Comparison of ENCODE assay signal across 27 cellular contexts in genomic region chr4:8897768-8898167, GRCh38. TPM values are rescaled to one million over a fixed set of nuclear protein-coding genes. Genes with fewer than 3 reads are reported as not detected.
DNase-seq lines count a peak whose midpoint lies in the region; ATAC-seq, FAIRE-seq and TF ChIP-seq lines count a peak whose summit lies in the region.
"Had no signal": no experiment of that assay in that cellular context is flagged by ENCODE, and none has a peak within 500 bp of the region (broad histone marks: within the 10 kb centered on the region; RNA-seq: fewer than 3 reads in every experiment).

No MANE protein-coding gene starts in this region.

- H3K4me3 ChIP-seq in HCT116 (replicated peaks in 1 of 2; ENCODE audit: low read depth in 1 of 2, low read length in 2 of 2) (no peak overlapping the region), H1 (ENCODE audit: extremely low read depth in 1 of 4, insufficient read depth in 2 of 4, low read depth in 3 of 4, low read length in 4 of 4) (no peak overlapping the region), skeletal muscle tissue (ENCODE audit: low read length in 3 of 3) (no peak overlapping the region)
- H3K4me3 ChIP-seq: SJSA1 had no signal

- no peak for FAIRE-seq in H1 (lab: Jason Lieb, UNC)
- FAIRE-seq: GM18507, H54 had no signal

- no peak overlapping the region for H2BK120ac ChIP-seq in H1 (replicated peaks; ENCODE audit: low read depth, low read length)

- DNase-seq in ELF-1 (ENCODE audit: low read depth, low spot score) = peak; percentile 56
- no peak for DNase-seq in HCT116 (ENCODE audit: low read depth, low spot score)
- DNase-seq in H1 (ENCODE audit: low read depth in 1 of 2, low spot score in 2 of 2) = no peak
- DNase-seq in NCI-H446 (lab: John Stamatoyannopoulos, UW) = no peak
- no peak for DNase-seq in SW480 (ENCODE audit: low spot score)
- DNase-seq: Caco-2; CD4-positive, alpha-beta T cell; DMS 273 treated with DMSO at 0.1 percent for 48 hours; DMS79 treated with DMSO at 0.1 percent for 48 hours; KBM-7; NCI-H1092 treated with DMSO at 0.1 percent for 48 hours; NCI-H146; NCI-H2029; NCI-H2227 treated with DMSO at 0.1 percent for 48 hours; NCI-H510A treated with DMSO at 0.1 percent for 48 hours; NCI-H774; NK-92 treated with Interleukin-12 subunit alpha and Interleukin-12 subunit beta, amount 100 ng/mL, for 24 hours had no signal

- H4K20me1 ChIP-seq in HCT116 (ENCODE audit: insufficient read depth) = no peaks in the 10 kb centered on the region
- H4K20me1 ChIP-seq in H1 (replicated peaks in 1 of 2; ENCODE audit: control insufficient read depth in 1 of 2, insufficient read depth in 2 of 2, low read length in 2 of 2) = peaks cover 7 to 9% of the 10 kb centered on the region in 2 experiments

- no peak overlapping the region for H3K14ac ChIP-seq in H1 (ENCODE audit: insufficient read length)

- H3K79me1 ChIP-seq in H1 (ENCODE audit: low read depth, low read length) = no peaks in the 10 kb centered on the region

- TF ChIP-seq EP300 in H1 (IDR thresholded peaks at IDR 0.05; ENCODE audit: borderline replicate concordance in 1 of 2, low read depth in 2 of 2, low read length in 2 of 2) = no peak

- no peak overlapping the region for H2BK12ac ChIP-seq in H1 (ENCODE audit: low read depth, low read length)

- no peak overlapping the region for H4K91ac ChIP-seq in H1 (replicated peaks; ENCODE audit: insufficient read length, low read length)

- no peaks in the 10 kb centered on the region for H3K36me3 ChIP-seq in HCT116 (ENCODE audit: control insufficient read depth in 1 of 2, insufficient read depth in 2 of 2, low read length in 2 of 2)
- peaks cover 0 to 2% (median 0%) of the 10 kb centered on the region in 4 experiments; a peak in 1 of 8 replicates for H3K36me3 ChIP-seq in H1 (ENCODE audit: control insufficient read depth in 2 of 4, insufficient read depth in 4 of 4, low read length in 3 of 4)
- H3K36me3 ChIP-seq in skeletal muscle tissue (ENCODE audit: control insufficient read depth in 3 of 3, insufficient read depth in 3 of 3, low read length in 3 of 3) = no peaks in the 10 kb centered on the region
- H3K36me3 ChIP-seq: SJSA1 had no signal

- 80% methylated on average over 8 of the region's 8 CpGs; no CpG with 5 or more reads in 1 of the 2 experiments for WGBS in H1 (ENCODE audit: extremely low coverage in 1 of 2, insufficient coverage in 1 of 2, insufficient read length in 1 of 2, insufficient replicate concordance in 2 of 2, low coverage in 1 of 2, low lambda C conversion rate in 2 of 2, missing lambda C conversion rate in 1 of 2), 2 experiments

- peaks cover 10% of the 10 kb centered on the region; the same call in 1 of the 2 replicates for H3K23me2 ChIP-seq in H1 (ENCODE audit: low read depth, low read length)

- H2AK5ac ChIP-seq in H1 (ENCODE audit: low read depth, low read length) = peak overlapping the region; percentile 75; the same call in 1 of the 2 replicates

- H4K5ac ChIP-seq in H1 (ENCODE audit: insufficient read length, low read depth, low read length) = no peak overlapping the region

- H3K4me2 ChIP-seq in HCT116 (ENCODE audit: low read length) (no peak overlapping the region), H1 (ENCODE audit: insufficient read depth in 1 of 2, low read depth in 2 of 2, low read length in 2 of 2) (no peak overlapping the region)

- no peak overlapping the region for H2BK15ac ChIP-seq in H1 (ENCODE audit: low read length)

- no peak overlapping the region for H3K4ac ChIP-seq in H1 (replicated peaks; ENCODE audit: insufficient read length, low read depth, low read length)

- H3K4me1 ChIP-seq in HCT116 (ENCODE audit: control insufficient read depth in 1 of 2, insufficient read depth in 2 of 2, low read length in 2 of 2) (peaks cover 0 to 4% of the 10 kb centered on the region in 2 experiments; a peak in 1 of 4 replicates), H1 (replicated peaks in 1 of 4; ENCODE audit: control insufficient read depth in 3 of 4, insufficient read depth in 4 of 4, low read length in 3 of 4) (peaks cover 0 to 26% (median 17%) of the 10 kb centered on the region in 4 experiments; a peak in 6 of 7 replicates), skeletal muscle tissue (ENCODE audit: control insufficient read depth in 3 of 3, insufficient read depth in 3 of 3, low read length in 3 of 3) (peaks cover 3 to 7% (median 6%) of the 10 kb centered on the region in 3 donors)
- H3K4me1 ChIP-seq: Caco-2, SJSA1 had no signal

- intact Hi-C loops in HCT116 (cut with micrococcal nuclease) = no loop called here

- H2AFZ ChIP-seq in HCT116 (ENCODE audit: low read depth, low read length, poor library complexity, severe bottlenecking) (no peak overlapping the region), H1 (ENCODE audit: low read length) (no peak overlapping the region)

- H3K18ac ChIP-seq in H1 (ENCODE audit: extremely low read depth, low read length) = peak overlapping the region; percentile 19; the same call in 1 of the 2 replicates

- POLR2A ChIA-PET in HCT116 (lab: Charles Lee) = no interaction called here
- POLR2A ChIA-PET in H1 (lab: Charles Lee; ENCODE audit: partially characterized antibody) = no interaction called here

- TF ChIP-seq POLR2A in HCT116 (IDR thresholded peaks at IDR 0.05; ENCODE audit: borderline replicate concordance, extremely low read depth, insufficient read depth, insufficient read length) = no peak
- no peak for TF ChIP-seq POLR2A in H1 (IDR thresholded peaks at IDR 0.05; ENCODE audit: control extremely low read depth in 1 of 2, low read depth in 2 of 2, low read length in 2 of 2)

- RAD21 ChIA-PET in HCT116 (lab: Charles Lee; ENCODE audit: low non-redundant PET in 1 of 2, low total read pairs in 2 of 2, uncharacterized antibody in 2 of 2, unreplicated experiment in 2 of 2) = no interaction called here

- H2BK5ac ChIP-seq in H1 (ENCODE audit: low read depth, low read length) = no peak overlapping the region

- no peaks in the 10 kb centered on the region for H3K79me2 ChIP-seq in HCT116 (ENCODE audit: insufficient read depth, low read length)
- no peaks in the 10 kb centered on the region for H3K79me2 ChIP-seq in H1 (ENCODE audit: control insufficient read depth in 1 of 2, insufficient read depth in 2 of 2, low read length in 2 of 2)

- H3K23ac ChIP-seq in H1 (ENCODE audit: insufficient read length) = no peak overlapping the region

- TF ChIP-seq RAD21 in HCT116 (IDR thresholded peaks at IDR 0.05; ENCODE audit: low read depth) (no peak), H1 (IDR thresholded peaks at IDR 0.05 in 1 of 2, conservative IDR thresholded peaks at IDR 0.05 in 1 of 2; ENCODE audit: low read depth in 2 of 2, low read length in 2 of 2) (no peak)

- no peaks in the 10 kb centered on the region for H3K9me2 ChIP-seq in HCT116 (ENCODE audit: insufficient read depth)

- TF ChIP-seq CTCF in HCT116 (IDR thresholded peaks at IDR 0.05 in 2 of 3, conservative IDR thresholded peaks at IDR 0.05 in 1 of 3; ENCODE audit: borderline replicate concordance in 1 of 3, insufficient read depth in 1 of 3, low read depth in 2 of 3, low read length in 2 of 3) (no peak), H1 (IDR thresholded peaks at IDR 0.05; ENCODE audit: control extremely low read depth in 1 of 3, insufficient read depth in 1 of 3, low read depth in 1 of 3, low read length in 3 of 3) (no peak)

- no peak overlapping the region for H3K9ac ChIP-seq in HCT116 (ENCODE audit: low read length)
- no peak overlapping the region for H3K9ac ChIP-seq in H1 (replicated peaks in 1 of 4; ENCODE audit: extremely low read depth in 1 of 4, low read depth in 3 of 4, low read length in 3 of 4)
- H3K9ac ChIP-seq in skeletal muscle tissue (ENCODE audit: low read depth in 1 of 3, low read length in 3 of 3) = no peak overlapping the region

- H3K27me3 ChIP-seq in HCT116 (ENCODE audit: insufficient read depth, low read length) = no peaks in the 10 kb centered on the region
- peaks cover 30 to 50% (median 42%) of the 10 kb centered on the region in 4 experiments for H3K27me3 ChIP-seq in H1 (replicated peaks in 1 of 4; ENCODE audit: control insufficient read depth in 3 of 4, extremely low read depth in 1 of 4, insufficient read depth in 3 of 4, low read length in 3 of 4)
- peaks cover 31 to 62% (median 51%) of the 10 kb centered on the region in 3 donors for H3K27me3 ChIP-seq in skeletal muscle tissue (ENCODE audit: control insufficient read depth in 3 of 3, insufficient read depth in 3 of 3, low read length in 3 of 3)

- no TSS peak for BruUV-seq in HCT116 (replicated peaks; lab: Mats Ljungman, UMichigan)

- peak overlapping the region; percentile 40 for H4K8ac ChIP-seq in H1 (ENCODE audit: extremely low read depth, insufficient read depth, low read length)

- H2BK20ac ChIP-seq in H1 (ENCODE audit: low read length) = no peak overlapping the region

- peaks cover 6 to 8% of the 10 kb centered on the region in 2 experiments; a peak in 2 of 4 replicates for H3K9me3 ChIP-seq in HCT116 (ENCODE audit: control insufficient read depth in 1 of 2, insufficient read depth in 1 of 2, low read depth in 1 of 2, low read length in 2 of 2)
- peaks cover 17 to 29% of the 10 kb centered on the region in 2 experiments for H3K9me3 ChIP-seq in H1 (ENCODE audit: insufficient read depth in 2 of 2, low read depth in 1 of 2, low read length in 1 of 2)
- H3K9me3 ChIP-seq in skeletal muscle tissue (ENCODE audit: control insufficient read depth in 3 of 3, low read length in 3 of 3) = peaks cover 16 to 31% (median 19%) of the 10 kb centered on the region in 3 donors
- H3K9me3 ChIP-seq: Caco-2, SJSA1 had no signal

- no peak overlapping the region for H3K56ac ChIP-seq in H1 (replicated peaks; ENCODE audit: insufficient read length, low read depth, low read length)

- H3K27ac ChIP-seq in HCT116 (ENCODE audit: low read depth, low read length) (no peak overlapping the region), H1 (ENCODE audit: low read depth, low read length) (no peak overlapping the region), skeletal muscle tissue (ENCODE audit: low read depth, low read length) (peak overlapping the region; percentile 19)
- H3K27ac ChIP-seq: HL-60, SJSA1 had no signal

- CTCF ChIA-PET in HCT116 (lab: Charles Lee) = no interaction called here
- CTCF ChIA-PET in H1 (lab: Charles Lee; ENCODE audit: partially characterized antibody) = interaction anchor here (0.9 to 6.1 kb wide), 6 partner anchors 10 to 290 kb away, joined by 4 to 31 read pairs (median 6); no protein-coding TSS in a partner anchor

- ATAC-seq in HCT116 (peak; percentile 44; the same call in 1 of the 2 replicates), HG03175 (IDR thresholded peaks at IDR 0.05; ENCODE audit: unreplicated experiment) (no peak)

RNA-seq across cellular contexts. Expression of gene HMX1, which starts 26.1 kb away (rescaled TPM):
- 0.39 TPM for total RNA-seq in HCT116 (2021; ENCODE audit: unreplicated experiment)
- 0.18 and 0.26 TPM in 2 replicates for polyA plus RNA-seq in HCT116 (2012)
- 0.26 and 0.34 TPM in 2 replicates for total RNA-seq in H1 (2021; fragmentation: NEBNext Ultra II Directional; extraction: Animal tissue kit (Norgen Biotek cat#: 25700))
- polyA plus RNA-seq in H1 (2011; rRNA removed) = 0.08 TPM in 1 of 2 replicates, not detected in the other
- 0.10 TPM for polyA plus RNA-seq in H1 (2011; cell fraction: cytosol; rRNA removed)
- polyA plus RNA-seq in H1 (2011; cell fraction: nucleus; rRNA removed) = 0.07 TPM
- not detected in 4 replicates for polyA plus RNA-seq in H1 (2012, experiment 1 of 2)
- not detected for polyA plus RNA-seq in H1 (2012, experiment 2 of 2)
- polyA plus RNA-seq in H1 (2013, experiment 1 of 2) = 0.18 TPM
- polyA plus RNA-seq in H1 (2013, experiment 2 of 2) = 0.06 TPM
- not detected in 2 replicates for polyA minus RNA-seq in H1 (2011; rRNA and poly(A)+ RNA removed)
- not detected for polyA minus RNA-seq in H1 (2011; cell fraction: cytosol; rRNA and poly(A)+ RNA removed)
- not detected for polyA minus RNA-seq in H1 (2011; cell fraction: nucleus; rRNA and poly(A)+ RNA removed)
- total RNA-seq in skeletal muscle tissue = not detected
- total RNA-seq: CD4-positive, alpha-beta T cell; G401; HT-29; T-helper 1 cell treated with Interleukin-12 subunit alpha and Interleukin-12 subunit beta and Interleukin-4 antibody, amounts not matched to agents 30 ng/mL and 1 ng/mL, for 36 hours had no signal
- polyA plus RNA-seq: BJ had no signal
